Comparison of ENCODE assay signal across 1 cellular context in the genomic region with DNA sequence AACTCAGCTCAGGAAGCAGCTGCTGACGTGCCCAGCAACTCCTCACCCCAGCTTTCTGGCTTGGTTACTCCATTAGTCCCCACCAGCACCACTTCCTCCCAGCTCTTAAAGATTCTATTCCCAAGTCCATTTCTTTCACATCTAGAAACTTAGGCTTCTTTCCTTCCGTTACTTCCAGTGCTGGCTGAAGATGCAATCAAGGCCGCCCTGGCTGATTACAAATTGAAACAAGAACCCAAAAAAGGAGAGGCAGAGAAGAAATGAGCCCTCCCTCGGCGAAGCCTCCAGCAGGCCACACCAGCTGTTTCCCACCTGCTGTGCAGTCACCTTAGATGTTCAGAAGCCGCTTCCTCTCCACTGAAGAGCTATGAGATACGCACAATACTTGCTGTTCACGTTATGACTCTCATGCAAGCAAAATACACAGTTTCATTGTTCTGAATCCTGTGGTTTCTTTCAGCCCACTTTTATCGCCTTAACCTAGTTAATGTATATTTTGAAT.
A peak's percentile ranks its signal among the peaks of the same experiment; 100 is the strongest.
TF ChIP-seq lines count a peak whose summit lies in the region.

No MANE protein-coding gene starts in this region.

TF ChIP-seq in GM12878, 131 proteins besides CTCF, POLR2A, EP300 and RAD21 (continued from another document):
- no peak for TF ChIP-seq CEBPZ (IDR thresholded peaks at IDR 0.05; ENCODE audit: low read depth, low read length)
- TF ChIP-seq HSF1 (IDR thresholded peaks at IDR 0.05; ENCODE audit: low read depth, low read length), result no peak
- TF ChIP-seq NFYA (IDR thresholded peaks at IDR 0.05; ENCODE audit: borderline replicate concordance, low read depth, low read length), result no peak
- peak; percentile 97 for TF ChIP-seq ZBED1 (IDR thresholded peaks at IDR 0.05; ENCODE audit: borderline replicate concordance)
- TF ChIP-seq ZNF207 (IDR thresholded peaks at IDR 0.05; ENCODE audit: borderline replicate concordance), result no peak
- TF ChIP-seq NR2C2 (IDR thresholded peaks at IDR 0.05; ENCODE audit: borderline replicate concordance, control insufficient read depth, insufficient read length, low read depth), result no peak
- peak; percentile 98 for TF ChIP-seq BCL11A (IDR thresholded peaks at IDR 0.05; ENCODE audit: low read depth, low read length)
- TF ChIP-seq KLF5 (IDR thresholded peaks at IDR 0.05; ENCODE audit: partially characterized antibody), result peak; percentile 87
- no peak for TF ChIP-seq ESRRA (IDR thresholded peaks at IDR 0.05; ENCODE audit: low read length)
- peak; percentile 91 for TF ChIP-seq BMI1 (IDR thresholded peaks at IDR 0.05; ENCODE audit: borderline replicate concordance)
- TF ChIP-seq, protein P1, sequence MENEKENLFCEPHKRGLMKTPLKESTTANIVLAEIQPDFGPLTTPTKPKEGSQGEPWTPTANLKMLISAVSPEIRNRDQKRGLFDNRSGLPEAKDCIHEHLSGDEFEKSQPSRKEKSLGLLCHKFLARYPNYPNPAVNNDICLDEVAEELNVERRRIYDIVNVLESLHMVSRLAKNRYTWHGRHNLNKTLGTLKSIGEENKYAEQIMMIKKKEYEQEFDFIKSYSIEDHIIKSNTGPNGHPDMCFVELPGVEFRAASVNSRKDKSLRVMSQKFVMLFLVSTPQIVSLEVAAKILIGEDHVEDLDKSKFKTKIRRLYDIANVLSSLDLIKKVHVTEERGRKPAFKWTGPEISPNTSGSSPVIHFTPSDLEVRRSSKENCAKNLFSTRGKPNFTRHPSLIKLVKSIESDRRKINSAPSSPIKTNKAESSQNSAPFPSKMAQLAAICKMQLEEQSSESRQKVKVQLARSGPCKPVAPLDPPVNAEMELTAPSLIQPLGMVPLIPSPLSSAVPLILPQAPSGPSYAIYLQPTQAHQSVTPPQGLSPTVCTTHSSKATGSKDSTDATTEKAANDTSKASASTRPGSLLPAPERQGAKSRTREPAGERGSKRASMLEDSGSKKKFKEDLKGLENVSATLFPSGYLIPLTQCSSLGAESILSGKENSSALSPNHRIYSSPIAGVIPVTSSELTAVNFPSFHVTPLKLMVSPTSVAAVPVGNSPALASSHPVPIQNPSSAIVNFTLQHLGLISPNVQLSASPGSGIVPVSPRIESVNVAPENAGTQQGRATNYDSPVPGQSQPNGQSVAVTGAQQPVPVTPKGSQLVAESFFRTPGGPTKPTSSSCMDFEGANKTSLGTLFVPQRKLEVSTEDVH (IDR thresholded peaks at IDR 0.05; ENCODE audit: low read depth, partially characterized antibody), result peak; percentile 28
- no peak for TF ChIP-seq PML (IDR thresholded peaks at IDR 0.05; ENCODE audit: low read length)
- peak; percentile 37; the same call in 1 of the 2 replicates for TF ChIP-seq ZNF217 (IDR thresholded peaks at IDR 0.05)
- peak; percentile 94 for TF ChIP-seq CREM (IDR thresholded peaks at IDR 0.05; ENCODE audit: low read depth)
- TF ChIP-seq HDGF (IDR thresholded peaks at IDR 0.05), result peak; percentile 80; the same call in 1 of the 2 replicates
- TF ChIP-seq, protein P2, sequence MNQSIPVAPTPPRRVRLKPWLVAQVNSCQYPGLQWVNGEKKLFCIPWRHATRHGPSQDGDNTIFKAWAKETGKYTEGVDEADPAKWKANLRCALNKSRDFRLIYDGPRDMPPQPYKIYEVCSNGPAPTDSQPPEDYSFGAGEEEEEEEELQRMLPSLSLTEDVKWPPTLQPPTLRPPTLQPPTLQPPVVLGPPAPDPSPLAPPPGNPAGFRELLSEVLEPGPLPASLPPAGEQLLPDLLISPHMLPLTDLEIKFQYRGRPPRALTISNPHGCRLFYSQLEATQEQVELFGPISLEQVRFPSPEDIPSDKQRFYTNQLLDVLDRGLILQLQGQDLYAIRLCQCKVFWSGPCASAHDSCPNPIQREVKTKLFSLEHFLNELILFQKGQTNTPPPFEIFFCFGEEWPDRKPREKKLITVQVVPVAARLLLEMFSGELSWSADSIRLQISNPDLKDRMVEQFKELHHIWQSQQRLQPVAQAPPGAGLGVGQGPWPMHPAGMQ (IDR thresholded peaks at IDR 0.05; ENCODE audit: borderline replicate concordance), result no peak
- peak; percentile 93 for TF ChIP-seq JUND (IDR thresholded peaks at IDR 0.05; ENCODE audit: low read depth, low read length)
- TF ChIP-seq POU2F2 (IDR thresholded peaks at IDR 0.05; ENCODE audit: borderline replicate concordance, low read depth, low read length), result peak; percentile 92
